In the genomic region with DNA sequence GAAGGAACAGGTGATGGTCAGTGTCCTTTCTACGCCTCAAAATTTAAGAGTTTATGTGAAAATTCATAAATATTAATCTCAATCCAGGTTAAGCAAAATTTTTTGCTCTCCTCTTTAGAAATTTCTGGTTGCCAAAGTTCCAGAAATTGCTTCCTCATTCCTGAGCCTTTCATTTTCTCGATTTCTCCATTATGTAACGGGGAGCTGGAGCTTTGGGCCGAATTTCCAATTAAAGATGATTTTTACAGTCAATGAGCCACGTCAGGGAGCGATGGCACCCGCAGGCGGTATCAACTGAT, we compare ENCODE assay signal across 8 cellular contexts.
DNase-seq lines count a peak whose midpoint lies in the region; FAIRE-seq and TF ChIP-seq lines count a peak whose summit lies in the region.

No MANE protein-coding gene starts in this region.

- H3K4me3 ChIP-seq in WERI-Rb-1 (ENCODE audit: low read depth, low read length) = peak overlapping the region; percentile 61
- H3K4me3 ChIP-seq in foreskin fibroblast (ENCODE audit: low read depth in 1 of 2, low read length in 2 of 2) = peak overlapping the region; percentile 68 to 74
- H3K4me3 ChIP-seq in skeletal muscle cell (ENCODE audit: low read depth, low read length) = peak overlapping the region; percentile 69

- TF ChIP-seq CTCF in WERI-Rb-1 (IDR thresholded peaks at IDR 0.05; ENCODE audit: low read depth, low read length) (no peak), foreskin fibroblast (IDR thresholded peaks at IDR 0.05; ENCODE audit: low read depth, low read length) (no peak)

- peak overlapping the region; percentile 94 for H3K27ac ChIP-seq in WERI-Rb-1

- DNase-seq in GM19239 (ENCODE audit: insufficient read length, low spot score) = no peak
- DNase-seq in WERI-Rb-1 = no peak
- no peak for DNase-seq in foreskin fibroblast
- no peak for DNase-seq in skeletal muscle cell (ENCODE audit: low read depth)
- DNase-seq in SKM-1 (lab: John Stamatoyannopoulos, UW; ENCODE audit: unreplicated experiment) = no peak
- DNase-seq in NCI-H345 treated with DMSO at 0.1 percent for 48 hours (lab: John Stamatoyannopoulos, UW; ENCODE audit: unreplicated experiment) = no peak
- no peak for DNase-seq in H54 (ENCODE audit: insufficient read length, low spot score)
- DNase-seq in kidney tubule cell (ENCODE audit: low spot score) = no peak

- no peaks in the 10 kb centered on the region for H3K9me3 ChIP-seq in WERI-Rb-1 (ENCODE audit: severe bottlenecking)

- FAIRE-seq in GM19239 (lab: Jason Lieb, UNC) = peak; percentile 4
- FAIRE-seq in H54 (lab: Jason Lieb, UNC) = no peak

- no peak for TF ChIP-seq POLR2A in H54 (IDR thresholded peaks at IDR 0.05; ENCODE audit: low read depth, low read length)

- no peaks in the 10 kb centered on the region for H3K27me3 ChIP-seq in WERI-Rb-1 (ENCODE audit: insufficient read depth, low read depth, severe bottlenecking)

- H3K36me3 ChIP-seq in WERI-Rb-1 = peaks cover 11% of the 10 kb centered on the region
